ENCODE assay signal across 8 cellular contexts in genomic region chr11:83071641-83072591, GRCh38. TPM values are rescaled to one million over a fixed set of nuclear protein-coding genes. Genes with fewer than 3 reads are reported as not detected.
DNase-seq lines count a peak whose midpoint lies in the region; ATAC-seq, FAIRE-seq and TF ChIP-seq lines count a peak whose summit lies in the region.

TSS of gene RAB30 (minus strand) at chr11:83071897. CDS start at chr11:82997316, 74,581 bp downstream.

- H3K27ac ChIP-seq in pancreas (peak within 1 kb of the TSS; percentile 68 to 91 (median 80)), tibial artery (peak within 1 kb of the TSS; percentile 92 to 93)

- H3K27me3 ChIP-seq in pancreas (no peaks in the 10 kb centered on the region), tibial artery (no peaks in the 10 kb centered on the region)

- H3K4me3 ChIP-seq in pancreas (peak within 1 kb of the TSS; percentile 51 to 75 (median 58)), tibial artery (peak within 1 kb of the TSS; percentile 77 to 81)

- peak; percentile 69 for TF ChIP-seq POLR2A in GM10847 (IDR thresholded peaks at IDR 0.05; ENCODE audit: extremely low read depth, insufficient read length)

- TF ChIP-seq CTCF in pancreas (IDR thresholded peaks at IDR 0.05) (no peak), tibial artery (IDR thresholded peaks at IDR 0.05) (no peak)

- WGBS in pancreas, 2 donors = 0 to 1% methylated on average over 43 of the region's 43 CpGs

- peaks cover 0 to 18% (median 10%) of the 10 kb centered on the region in 3 donors for H3K4me1 ChIP-seq in pancreas
- H3K4me1 ChIP-seq in tibial artery = peaks cover 0 to 44% (median 29%) of the 10 kb centered on the region in 4 donors

- ATAC-seq in HG02642 (IDR thresholded peaks at IDR 0.05; ENCODE audit: poor library complexity, unreplicated experiment) = peak; percentile 97
- peak; percentile 98 for ATAC-seq in Right ventricle myocardium superior (ENCODE audit: poor library complexity)
- ATAC-seq in pancreas = peak; percentile 97 to 98 (median 97)

- H3K36me3 ChIP-seq in pancreas (no peaks in the 10 kb centered on the region), tibial artery (peaks cover 0 to 10% (median under 1%) of the 10 kb centered on the region in 3 donors)

- H3K9me3 ChIP-seq in pancreas = no peaks in the 10 kb centered on the region
- H3K9me3 ChIP-seq in tibial artery = no peaks in the 10 kb centered on the region

- peak; percentile 90 for FAIRE-seq in pancreas (lab: Jason Lieb, UNC)

- peak; percentile 99 for DNase-seq in NCI-H1105 (lab: John Stamatoyannopoulos, UW)
- DNase-seq in SKM-1 (lab: John Stamatoyannopoulos, UW; ENCODE audit: unreplicated experiment) = peak; percentile 97
- peak; percentile 83 for DNase-seq in activated naive CD8-positive, alpha-beta T cell treated with anti-CD3 and anti-CD28 coated beads, Interleukin-2, amount 50 U/mL, for 16 hours (ENCODE audit: low read depth, low spot score)
- DNase-seq in Right ventricle myocardium superior = peak; percentile 94
- DNase-seq in pancreas = peak; percentile 88 to 99 (median 96)
- DNase-seq in tibial artery = peak; percentile 99

- intact Hi-C loops in Right ventricle myocardium superior (cut with DNase I) = loop anchor here (10.0 kb wide), 2 partner anchors 83 to 147 kb away; partner anchors contain the start of gene PCF11
- intact Hi-C loops in pancreas (cut with DNase I) = no loop called here
- intact Hi-C loops in tibial artery (cut with DNase I; ENCODE audit: low total_unique reads) = loop anchor here (5.0 kb wide), 2 partner anchors 85 kb away; partner anchors contain the start of gene PCF11

RNA-seq across cellular contexts. Expression of gene RAB30, which starts in this region (rescaled TPM):
- total RNA-seq in Right ventricle myocardium superior (24.2 TPM), pancreas (1 to 10 TPM; 4.0 to 6.7 (median 5.3) TPM)
- 1 to 10 TPM; 1.0 to 1.5 TPM for polyA plus RNA-seq in pancreas

Comparison
In these comparisons a context has a peak if more than half of its experiments do, and no peak if none do; other contexts are left out.
1. Peak in every context shown above with its lines: DNase-seq, ATAC-seq, H3K4me3 ChIP-seq and H3K27ac ChIP-seq.
2. intact Hi-C loops: an anchor here in Right ventricle myocardium superior (10.0 kb wide) and tibial artery (5.0 kb wide); none called in pancreas.